ENCODE assay signal across 13 cellular contexts in genomic region chr2:191319181-191319580, GRCh38.
DNase-seq lines count a peak whose midpoint lies in the region; ATAC-seq and TF ChIP-seq lines count a peak whose summit lies in the region.
"Had no signal": no experiment of that assay in that cellular context is flagged by ENCODE, and none has a peak within 500 bp of the region (broad histone marks: within the 10 kb centered on the region; RNA-seq: fewer than 3 reads in every experiment).

No MANE protein-coding gene starts in this region.

- H3K4me3 Mint-ChIP-seq in neural crest cell: peak overlapping the region; percentile 1

- peak overlapping the region; percentile 53 for H3K27ac ChIP-seq in RWPE2 (ENCODE audit: poor library complexity, severe bottlenecking)
- H3K27ac ChIP-seq: psoas muscle had no signal

- peaks cover 5% of the 10 kb centered on the region for H3K9me3 Mint-ChIP-seq in neural crest cell

- H3K4me3 ChIP-seq in RWPE2 (ENCODE audit: severe bottlenecking): no peak overlapping the region
- no peak overlapping the region for H3K4me3 ChIP-seq in fibroblast of pulmonary artery (replicated peaks; ENCODE audit: low read depth, low read length)
- H3K4me3 ChIP-seq: psoas muscle had no signal

- H3K36me3 ChIP-seq in RWPE2 (ENCODE audit: low read depth): peaks cover 10% of the 10 kb centered on the region

- no peaks in the 10 kb centered on the region for H3K27me3 Mint-ChIP-seq in neural crest cell (ENCODE audit: low read depth)

- peak; percentile 85 for ATAC-seq in RWPE2 (ENCODE audit: low read depth)
- ATAC-seq: psoas muscle had no signal

- H3K4me1 Mint-ChIP-seq in neural crest cell: peaks cover 58% of the 10 kb centered on the region

- H3K27me3 ChIP-seq in RWPE2 (ENCODE audit: insufficient read depth, poor library complexity, severe bottlenecking): no peaks in the 10 kb centered on the region

- peaks cover 57% of the 10 kb centered on the region for H3K4me1 ChIP-seq in RWPE2 (ENCODE audit: insufficient read depth, poor library complexity, severe bottlenecking)
- H3K4me1 ChIP-seq: psoas muscle had no signal

- no peak for TF ChIP-seq CTCF in RWPE2 (IDR thresholded peaks at IDR 0.05; ENCODE audit: poor library complexity, severe bottlenecking)
- TF ChIP-seq CTCF in fibroblast of pulmonary artery (IDR thresholded peaks at IDR 0.05; ENCODE audit: low read length, missing control alignments): no peak
- TF ChIP-seq CTCF in neural crest cell (conservative IDR thresholded peaks at IDR 0.05): no peak

- DNase-seq in EL (peak; percentile 67), RWPE2 (ENCODE audit: low spot score) (no peak), fibroblast of pulmonary artery (ENCODE audit: low read depth) (peak; percentile 29), neural crest cell (ENCODE audit: low read depth, low spot score) (no peak), T-helper 9 cell (no peak), DMS153 (lab: John Stamatoyannopoulos, UW) (no peak), HK-2 (ENCODE audit: unreplicated experiment) (no peak), DMS53 treated with DMSO at 0.1 percent for 48 hours (lab: John Stamatoyannopoulos, UW; ENCODE audit: unreplicated experiment) (no peak)
- DNase-seq: activated CD4-positive, alpha-beta T cell treated with anti-CD3 and anti-CD28 coated beads for 4 hours; activated gamma-delta T cell treated with Interleukin-2 at 50 U/mL for 16 hours; kidney; NCI-H2227 treated with DMSO at 0.1 percent for 48 hours; psoas muscle had no signal

- no peak overlapping the region for H3K27ac Mint-ChIP-seq in neural crest cell (ENCODE audit: unreplicated experiment)

- H3K9me3 ChIP-seq in RWPE2 (ENCODE audit: severe bottlenecking): peaks cover 3% of the 10 kb centered on the region
- H3K9me3 ChIP-seq: psoas muscle had no signal

- H3K36me3 Mint-ChIP-seq in neural crest cell (ENCODE audit: low read depth): peaks cover 6% of the 10 kb centered on the region

Comparison
In these comparisons a context has a peak if more than half of its experiments do, and no peak if none do; other contexts are left out.
1. DNase-seq: peak in EL (single experiment) and fibroblast of pulmonary artery (single experiment); none in RWPE2 (single experiment), neural crest cell (single experiment), T-helper 9 cell (single experiment), DMS153 (single experiment), HK-2 (single experiment) and DMS53 treated with DMSO at 0.1 percent for 48 hours (single experiment).